ENCODE assay signal across 39 cellular contexts in genomic region chr15:87720235-87720634, GRCh38.
"Had no signal": no experiment of that assay in that cellular context is flagged by ENCODE, and none has a peak within 500 bp of the region (broad histone marks: within the 10 kb centered on the region; RNA-seq: fewer than 3 reads in every experiment).

No MANE protein-coding gene starts in this region.

- DNase-seq: activated effector memory CD4-positive, alpha-beta T cell treated with anti-CD3 and anti-CD28 coated beads, Interleukin-2, amount 50 U/mL, for 16 hours; activated effector memory CD4-positive, alpha-beta T cell treated with Interleukin-2 at 50 U/mL for 16 hours; activated gamma-delta T cell; activated gamma-delta T cell treated with Interleukin-2 at 50 U/mL for 16 hours; activated naive CD4-positive, alpha-beta T cell; activated naive CD4-positive, alpha-beta T cell treated with anti-CD3 and anti-CD28 coated beads for 36 hours; activated naive CD4-positive, alpha-beta T cell treated with anti-CD3 and anti-CD28 coated beads, Interleukin-2, amount 10 ng/mL, durations not matched to agents 7 days and 5 days; activated naive CD4-positive, alpha-beta T cell treated with anti-CD3 and anti-CD28 coated beads, Interleukin-2, amount 50 U/mL, for 16 hours; activated naive CD4-positive, alpha-beta T cell treated with Interleukin-2 at 50 U/mL for 16 hours; activated naive CD8-positive, alpha-beta T cell treated with anti-CD3 and anti-CD28 coated beads for 36 hours; activated naive CD8-positive, alpha-beta T cell treated with anti-CD3 and anti-CD28 coated beads, Interleukin-2, amount 10 ng/mL, durations not matched to agents 7 days and 5 days; activated naive CD8-positive, alpha-beta T cell treated with anti-CD3 and anti-CD28 coated beads, Interleukin-2, amount 50 U/mL, for 24 hours; activated T-cell treated with anti-CD3 and anti-CD28 coated beads, Interleukin-2, amount 50 U/mL, for 1 hour; activated T-cell treated with anti-CD3 and anti-CD28 coated beads, Interleukin-2, amount 50 U/mL, for 24 hours; activated T-cell treated with anti-CD3 and anti-CD28 coated beads, Interleukin-2, amount 50 U/mL, for 4 hours; activated T-cell treated with anti-CD3 and anti-CD28 coated beads, Interleukin-2, amount 50 U/mL, for 48 hours; activated T-cell treated with anti-CD3 and anti-CD28 coated beads, Interleukin-2, amount 50 U/mL, for 72 hours; adrenal gland; amniotic stem cell; amygdala; anterior cingulate cortex; aorta; body of pancreas; brain microvascular endothelial cell; caudate nucleus; central memory CD4-positive, alpha-beta T cell; cerebellar nuclear complex had no signal

- ATAC-seq: activated naive CD4-positive, alpha-beta T cell treated with anti-CD3 and anti-CD28 coated beads, Interleukin-2, amount 50 U/mL, for 72 hours; activated naive CD8-positive, alpha-beta T cell treated with anti-CD3 and anti-CD28 coated beads, Interleukin-2, amount 50 U/mL, for 24 hours; activated T-cell treated with anti-CD3 and anti-CD28 coated beads, Interleukin-2, amount 50 U/mL, for 4 hours; activated T-cell treated with anti-CD3 and anti-CD28 coated beads, Interleukin-2, amount 50 U/mL, for 72 hours; activated T-helper 17 cell treated with anti-CD3 and anti-CD28 coated beads, Interleukin-2, amount 50 U/mL, for 72 hours; body of pancreas had no signal

- H3K27me3 Mint-ChIP-seq: activated naive CD4-positive, alpha-beta T cell treated with anti-CD3 and anti-CD28 coated beads, Interleukin-2, amount 10 ng/mL, durations not matched to agents 7 days and 5 days; activated naive CD4-positive, alpha-beta T cell treated with anti-CD3 and anti-CD28 coated beads, Interleukin-2, amount 50 U/mL, for 24 hours; activated naive CD8-positive, alpha-beta T cell treated with anti-CD3 and anti-CD28 coated beads, Interleukin-2, amount 10 ng/mL, durations not matched to agents 7 days and 5 days; activated naive CD8-positive, alpha-beta T cell treated with anti-CD3 and anti-CD28 coated beads, Interleukin-2, amount 50 U/mL, for 24 hours had no signal

- H3K36me3 Mint-ChIP-seq: activated naive CD4-positive, alpha-beta T cell treated with anti-CD3 and anti-CD28 coated beads, Interleukin-2, amount 10 ng/mL, durations not matched to agents 7 days and 5 days; activated naive CD4-positive, alpha-beta T cell treated with anti-CD3 and anti-CD28 coated beads, Interleukin-2, amount 50 U/mL, for 24 hours; activated naive CD4-positive, alpha-beta T cell treated with anti-CD3 and anti-CD28 coated beads, Interleukin-2, amount 50 U/mL, for 72 hours; activated naive CD8-positive, alpha-beta T cell treated with anti-CD3 and anti-CD28 coated beads for 36 hours; activated naive CD8-positive, alpha-beta T cell treated with anti-CD3 and anti-CD28 coated beads, Interleukin-2, amount 10 ng/mL, durations not matched to agents 7 days and 5 days; brain had no signal

- H3K36me3 ChIP-seq: adrenal gland, ascending aorta, brain microvascular endothelial cell, breast epithelium, cardiac muscle cell had no signal

- H3K4me3 ChIP-seq: adrenal gland, ascending aorta, body of pancreas, breast epithelium, cardiac muscle cell had no signal

- FAIRE-seq: bronchial epithelial cell had no signal

- H3K27ac ChIP-seq: adrenal gland, ascending aorta, body of pancreas, brain microvascular endothelial cell, breast epithelium, cardiac muscle cell had no signal

- H3K4me3 Mint-ChIP-seq: activated naive CD4-positive, alpha-beta T cell treated with anti-CD3 and anti-CD28 coated beads for 36 hours; activated naive CD4-positive, alpha-beta T cell treated with anti-CD3 and anti-CD28 coated beads, Interleukin-2, amount 10 ng/mL, durations not matched to agents 7 days and 5 days; activated naive CD4-positive, alpha-beta T cell treated with anti-CD3 and anti-CD28 coated beads, Interleukin-2, amount 50 U/mL, for 24 hours; activated naive CD8-positive, alpha-beta T cell; activated naive CD8-positive, alpha-beta T cell treated with anti-CD3 and anti-CD28 coated beads for 36 hours; activated naive CD8-positive, alpha-beta T cell treated with anti-CD3 and anti-CD28 coated beads, Interleukin-2, amount 10 ng/mL, durations not matched to agents 7 days and 5 days; activated naive CD8-positive, alpha-beta T cell treated with anti-CD3 and anti-CD28 coated beads, Interleukin-2, amount 50 U/mL, for 24 hours; activated T-cell treated with anti-CD3 and anti-CD28 coated beads, Interleukin-2, amount 50 U/mL, for 24 hours; activated T-cell treated with anti-CD3 and anti-CD28 coated beads, Interleukin-2, amount 50 U/mL, for 4 hours; activated T-cell treated with anti-CD3 and anti-CD28 coated beads, Interleukin-2, amount 50 U/mL, for 72 hours; activated T-helper 1 cell treated with anti-CD3 and anti-CD28 coated beads, Interleukin-12 subunit alpha, Interleukin-12 subunit beta, Interleukin-2, Interleukin-4 antibody, amounts not matched to agents 30 ng/mL and 10 ng/mL and 1 ng/mL, durations not matched to agents 14 hours and 24 hours and 36 hours; activated T-helper 17 cell treated with anti-CD3 and anti-CD28 coated beads, Interleukin-2, amount 50 U/mL, for 72 hours; brain; central memory CD8-positive, alpha-beta T cell had no signal

- H3K27me3 ChIP-seq: ascending aorta, body of pancreas, brain microvascular endothelial cell, breast epithelium had no signal

- H3K9me3 ChIP-seq: adrenal gland, ascending aorta, body of pancreas, breast epithelium had no signal

- H3K9me3 Mint-ChIP-seq: activated naive CD4-positive, alpha-beta T cell treated with anti-CD3 and anti-CD28 coated beads for 36 hours; activated naive CD4-positive, alpha-beta T cell treated with anti-CD3 and anti-CD28 coated beads, Interleukin-2, amount 50 U/mL, for 24 hours; activated naive CD8-positive, alpha-beta T cell treated with anti-CD3 and anti-CD28 coated beads for 36 hours; activated naive CD8-positive, alpha-beta T cell treated with anti-CD3 and anti-CD28 coated beads, Interleukin-2, amount 50 U/mL, for 24 hours; activated T-cell treated with anti-CD3 and anti-CD28 coated beads, Interleukin-2, amount 50 U/mL, for 24 hours; activated T-cell treated with anti-CD3 and anti-CD28 coated beads, Interleukin-2, amount 50 U/mL, for 4 hours; activated T-helper 1 cell treated with anti-CD3 and anti-CD28 coated beads, Interleukin-12 subunit alpha, Interleukin-12 subunit beta, Interleukin-2, Interleukin-4 antibody, amounts not matched to agents 30 ng/mL and 10 ng/mL and 1 ng/mL, durations not matched to agents 14 hours and 24 hours and 36 hours; activated T-helper 17 cell treated with anti-CD3 and anti-CD28 coated beads, Interleukin-2, amount 50 U/mL, for 72 hours; activated T-helper 2 cell treated with anti-CD3 and anti-CD28 coated beads, Interferon-gamma antibody, Interleukin-2, Interleukin-4, amounts not matched to agents 10 μg/mL and 5 μg/mL and 100 μg/mL, durations not matched to agents 14 hours and 24 hours and 36 hours; central memory CD8-positive, alpha-beta T cell had no signal

- H3K4me1 Mint-ChIP-seq: activated naive CD4-positive, alpha-beta T cell treated with anti-CD3 and anti-CD28 coated beads, Interleukin-2, amount 50 U/mL, for 24 hours; activated naive CD8-positive, alpha-beta T cell treated with anti-CD3 and anti-CD28 coated beads for 36 hours; activated naive CD8-positive, alpha-beta T cell treated with anti-CD3 and anti-CD28 coated beads, Interleukin-2, amount 10 ng/mL, durations not matched to agents 7 days and 5 days; activated naive CD8-positive, alpha-beta T cell treated with anti-CD3 and anti-CD28 coated beads, Interleukin-2, amount 50 U/mL, for 24 hours; activated T-helper 17 cell treated with anti-CD3 and anti-CD28 coated beads, Interleukin-2, amount 50 U/mL, for 72 hours; central memory CD8-positive, alpha-beta T cell had no signal

- H3K4me1 ChIP-seq: adrenal gland, ascending aorta, body of pancreas, breast epithelium had no signal

- H3K27ac Mint-ChIP-seq: activated naive CD4-positive, alpha-beta T cell treated with anti-CD3 and anti-CD28 coated beads for 36 hours; activated naive CD4-positive, alpha-beta T cell treated with anti-CD3 and anti-CD28 coated beads, Interleukin-2, amount 10 ng/mL, durations not matched to agents 7 days and 5 days; activated naive CD4-positive, alpha-beta T cell treated with anti-CD3 and anti-CD28 coated beads, Interleukin-2, amount 50 U/mL, for 24 hours; activated naive CD4-positive, alpha-beta T cell treated with anti-CD3 and anti-CD28 coated beads, Interleukin-2, amount 50 U/mL, for 72 hours; activated naive CD8-positive, alpha-beta T cell; activated naive CD8-positive, alpha-beta T cell treated with anti-CD3 and anti-CD28 coated beads for 36 hours; activated naive CD8-positive, alpha-beta T cell treated with anti-CD3 and anti-CD28 coated beads, Interleukin-2, amount 10 ng/mL, durations not matched to agents 7 days and 5 days; activated naive CD8-positive, alpha-beta T cell treated with anti-CD3 and anti-CD28 coated beads, Interleukin-2, amount 50 U/mL, for 24 hours; activated T-cell treated with anti-CD3 and anti-CD28 coated beads, Interleukin-2, amount 50 U/mL, for 24 hours; activated T-cell treated with anti-CD3 and anti-CD28 coated beads, Interleukin-2, amount 50 U/mL, for 72 hours; activated T-helper 1 cell treated with anti-CD3 and anti-CD28 coated beads, Interleukin-12 subunit alpha, Interleukin-12 subunit beta, Interleukin-2, Interleukin-4 antibody, amounts not matched to agents 30 ng/mL and 10 ng/mL and 1 ng/mL, durations not matched to agents 14 hours and 24 hours and 36 hours; activated T-helper 17 cell treated with anti-CD3 and anti-CD28 coated beads, Interleukin-2, amount 50 U/mL, for 72 hours; activated T-helper 2 cell treated with anti-CD3 and anti-CD28 coated beads, Interferon-gamma antibody, Interleukin-2, Interleukin-4, amounts not matched to agents 10 μg/mL and 5 μg/mL and 100 μg/mL, durations not matched to agents 14 hours and 24 hours and 36 hours; brain had no signal
